In genomic region chr7:148712610-148713330, GRCh38 we compare ENCODE assay signal across 13 cellular contexts. TPM values are rescaled to one million over a fixed set of nuclear protein-coding genes. Genes with fewer than 3 reads are reported as not detected.
DNase-seq lines count a peak whose midpoint lies in the region; ATAC-seq lines count a peak whose summit lies in the region.
"Had no signal": no experiment of that assay in that cellular context is flagged by ENCODE, and none has a peak within 500 bp of the region (broad histone marks: within the 10 kb centered on the region; RNA-seq: fewer than 3 reads in every experiment).

No MANE protein-coding gene starts in this region.

- no peaks in the 10 kb centered on the region for H3K9me3 Mint-ChIP-seq in activated naive CD8-positive, alpha-beta T cell treated with anti-CD3 and anti-CD28 coated beads, Interleukin-2, amount 50 U/mL, for 24 hours

- DNase-seq in Ammon's horn (ENCODE audit: low spot score) (peak; percentile 15), NCI-H187 treated with DMSO at 0.1 percent for 48 hours (lab: John Stamatoyannopoulos, UW) (no peak), germinal center (ENCODE audit: low spot score) (no peak), mesenchymal stem cell (no peak)
- no peak for DNase-seq in activated naive CD8-positive, alpha-beta T cell treated with anti-CD3 and anti-CD28 coated beads, Interleukin-2, amount 50 U/mL, for 24 hours
- DNase-seq in effector CD8-positive, alpha-beta T cell (lab: John Stamatoyannopoulos, UW): no peak
- DNase-seq: activated CD4-positive, alpha-beta T cell treated with anti-CD3 and anti-CD28 coated beads for 4 hours; brain microvascular endothelial cell had no signal

- peaks cover 3% of the 10 kb centered on the region for H3K4me1 ChIP-seq in mesenchymal stem cell (ENCODE audit: control insufficient read depth, insufficient read depth, low read depth, low read length)

- peaks cover 29% of the 10 kb centered on the region for H3K36me3 Mint-ChIP-seq in activated naive CD8-positive, alpha-beta T cell treated with anti-CD3 and anti-CD28 coated beads, Interleukin-2, amount 50 U/mL, for 24 hours (ENCODE audit: low read depth)

- H3K23ac ChIP-seq in mesenchymal stem cell (ENCODE audit: low read length in 2 of 2): no peak overlapping the region

- ATAC-seq in GM18909 (IDR thresholded peaks at IDR 0.05; ENCODE audit: poor library complexity, unreplicated experiment) (peak; percentile 51), HG02981 (IDR thresholded peaks at IDR 0.05; ENCODE audit: unreplicated experiment) (peak; percentile 51)
- no peak for ATAC-seq in activated naive CD8-positive, alpha-beta T cell treated with anti-CD3 and anti-CD28 coated beads, Interleukin-2, amount 50 U/mL, for 24 hours

- H3K4me3 Mint-ChIP-seq in activated naive CD8-positive, alpha-beta T cell treated with anti-CD3 and anti-CD28 coated beads, Interleukin-2, amount 50 U/mL, for 24 hours: no peak overlapping the region
- H3K4me3 Mint-ChIP-seq: CD14-positive monocyte had no signal

- H2BK120ac ChIP-seq in mesenchymal stem cell (ENCODE audit: low read depth, low read length): no peak overlapping the region

- no peak overlapping the region for H4K91ac ChIP-seq in mesenchymal stem cell (ENCODE audit: low read length)

- no peaks in the 10 kb centered on the region for H3K27me3 ChIP-seq in mesenchymal stem cell (ENCODE audit: control insufficient read depth in 1 of 2, insufficient read depth in 1 of 2, low read length in 2 of 2)
- H3K27me3 ChIP-seq: brain microvascular endothelial cell, suprapubic skin had no signal

- peaks cover 82% of the 10 kb centered on the region for H3K4me1 Mint-ChIP-seq in activated naive CD8-positive, alpha-beta T cell treated with anti-CD3 and anti-CD28 coated beads, Interleukin-2, amount 50 U/mL, for 24 hours

- no peak overlapping the region for H3K27ac ChIP-seq in mesenchymal stem cell (ENCODE audit: low read length, poor library complexity, severe bottlenecking)
- H3K27ac ChIP-seq: brain microvascular endothelial cell, RWPE1, suprapubic skin had no signal

- H2AK5ac ChIP-seq in mesenchymal stem cell (ENCODE audit: low read length, severe bottlenecking): no peak overlapping the region

- peak overlapping the region; percentile 44 for H3K27ac Mint-ChIP-seq in activated naive CD8-positive, alpha-beta T cell treated with anti-CD3 and anti-CD28 coated beads, Interleukin-2, amount 50 U/mL, for 24 hours

- H3K4ac ChIP-seq in mesenchymal stem cell (ENCODE audit: low read depth in 1 of 2, low read length in 2 of 2): no peak overlapping the region

- H2BK12ac ChIP-seq in mesenchymal stem cell (ENCODE audit: low read length in 2 of 2): no peak overlapping the region

- H2AFZ ChIP-seq in mesenchymal stem cell (ENCODE audit: low read depth, low read length): no peak overlapping the region

- H4K8ac ChIP-seq in mesenchymal stem cell (ENCODE audit: low read length): no peak overlapping the region

- H3K14ac ChIP-seq in mesenchymal stem cell (ENCODE audit: low read length in 2 of 2): no peak overlapping the region

- no peak overlapping the region for H2BK5ac ChIP-seq in mesenchymal stem cell (ENCODE audit: low read depth, low read length, poor library complexity, severe bottlenecking)

- no peak overlapping the region for H3K18ac ChIP-seq in mesenchymal stem cell (ENCODE audit: low read depth in 1 of 2, low read length in 2 of 2)

- no peaks in the 10 kb centered on the region for H3K36me3 ChIP-seq in mesenchymal stem cell (ENCODE audit: control insufficient read depth in 1 of 2, insufficient read depth in 2 of 2, low read depth in 1 of 2, low read length in 2 of 2)
- H3K36me3 ChIP-seq: brain microvascular endothelial cell, suprapubic skin had no signal

- no peaks in the 10 kb centered on the region for H3K27me3 Mint-ChIP-seq in activated naive CD8-positive, alpha-beta T cell treated with anti-CD3 and anti-CD28 coated beads, Interleukin-2, amount 50 U/mL, for 24 hours

- peaks cover 7% of the 10 kb centered on the region for H3K79me1 ChIP-seq in mesenchymal stem cell (replicated peaks; ENCODE audit: low read length, poor library complexity, severe bottlenecking)

- no peak overlapping the region for H3K4me2 ChIP-seq in mesenchymal stem cell (ENCODE audit: low read length, poor library complexity, severe bottlenecking)

- H3K9me3 ChIP-seq in mesenchymal stem cell (ENCODE audit: control insufficient read depth, low read length): no peaks in the 10 kb centered on the region
- H3K9me3 ChIP-seq: suprapubic skin had no signal

- H3K9ac ChIP-seq in mesenchymal stem cell (ENCODE audit: low read length): no peak overlapping the region

- WGBS in mesenchymal stem cell: 89% methylated on average over 3 of the region's 6 CpGs

- no peak overlapping the region for H2BK15ac ChIP-seq in mesenchymal stem cell (ENCODE audit: low read depth, poor library complexity, severe bottlenecking)

- H3K4me3 ChIP-seq in mesenchymal stem cell (ENCODE audit: insufficient read depth in 1 of 2, low read depth in 1 of 2, low read length in 2 of 2): no peak overlapping the region
- H3K4me3 ChIP-seq: suprapubic skin had no signal

RNA-seq across cellular contexts. Expression of gene CUL1, which starts 14.1 kb away (rescaled TPM):
- polyA plus RNA-seq in mesenchymal stem cell (2013, experiment 1 of 2): 30.7 TPM
- 31.0 TPM for polyA plus RNA-seq in mesenchymal stem cell (2013, experiment 2 of 2)
